11 cellular contexts compared by ENCODE assay signal in the genomic region with DNA sequence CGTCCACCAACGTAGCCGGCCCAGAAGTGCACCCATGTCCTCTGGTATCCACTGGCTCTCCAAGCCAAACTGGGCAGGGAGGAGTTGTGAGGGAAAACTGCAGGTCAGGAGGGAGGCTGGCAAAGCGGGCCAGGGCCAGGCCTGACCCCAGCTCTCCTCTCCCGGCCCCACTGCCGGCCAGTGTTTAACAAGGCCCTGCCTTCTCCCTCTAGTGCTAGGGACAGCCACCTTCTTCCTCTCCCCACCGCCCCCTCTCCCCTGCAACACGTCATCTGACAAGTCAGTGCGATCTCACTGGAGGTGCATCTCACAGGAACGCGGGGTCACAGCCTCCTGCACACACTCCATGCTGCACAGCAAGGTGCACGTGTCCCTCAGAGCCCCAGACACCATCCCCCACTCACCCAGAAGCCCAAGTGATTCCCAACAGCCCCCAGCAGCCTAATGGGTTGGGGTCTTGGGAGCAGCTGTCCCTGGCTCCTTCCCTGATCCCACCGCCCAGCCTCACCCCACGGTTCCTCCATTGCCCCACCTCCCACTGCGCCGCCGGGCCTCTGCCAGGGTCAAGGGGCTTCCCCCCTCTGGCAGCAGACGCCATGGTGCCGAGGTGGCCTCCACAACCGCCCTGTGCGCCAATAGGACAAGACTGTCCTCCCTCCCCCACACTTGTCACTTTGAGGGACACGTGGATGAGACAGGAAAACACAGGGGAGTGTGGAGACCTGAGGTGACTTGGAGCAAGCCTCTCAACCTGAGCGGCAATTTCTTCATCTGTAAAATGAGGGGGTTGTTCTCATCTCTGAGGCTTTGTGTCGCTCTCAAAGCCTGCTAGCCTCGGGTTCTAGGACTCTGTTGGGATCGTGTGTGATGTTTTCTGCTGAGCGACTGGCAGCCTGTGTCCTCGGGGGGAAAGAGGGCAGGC. TPM values are rescaled to one million over a fixed set of nuclear protein-coding genes. Genes with fewer than 3 reads are reported as not detected.
DNase-seq lines count a peak whose midpoint lies in the region; ATAC-seq and TF ChIP-seq lines count a peak whose summit lies in the region.
"Had no signal": no experiment of that assay in that cellular context is flagged by ENCODE, and none has a peak within 500 bp of the region (broad histone marks: within the 10 kb centered on the region; RNA-seq: fewer than 3 reads in every experiment).

No MANE protein-coding gene starts in this region.

- H3K27me3 ChIP-seq in endodermal cell (ENCODE audit: control insufficient read depth, insufficient read depth, low read length, poor library complexity, severe bottlenecking): peaks cover 33% of the 10 kb centered on the region

- H3K27me3 Mint-ChIP-seq in endodermal cell (ENCODE audit: insufficient read depth) (peaks cover 30% of the 10 kb centered on the region), progenitor cell of endocrine pancreas (peaks cover 29% of the 10 kb centered on the region)

- TF ChIP-seq CTCF in endodermal cell (conservative IDR thresholded peaks at IDR 0.05) (no peak), progenitor cell of endocrine pancreas (IDR thresholded peaks at IDR 0.05; ENCODE audit: unreplicated experiment) (no peak), GM13976 (IDR thresholded peaks at IDR 0.05; ENCODE audit: borderline replicate concordance, control extremely low read depth, extremely low read depth, insufficient read depth, missing control alignments) (no peak)

- H3K9me3 Mint-ChIP-seq in endodermal cell: no peaks in the 10 kb centered on the region
- no peaks in the 10 kb centered on the region for H3K9me3 Mint-ChIP-seq in progenitor cell of endocrine pancreas (ENCODE audit: low read depth)

- H3K9me3 ChIP-seq in endodermal cell (ENCODE audit: control insufficient read depth, low read length): no peaks in the 10 kb centered on the region

- H3K36me3 Mint-ChIP-seq in endodermal cell (ENCODE audit: low read depth) (no peaks in the 10 kb centered on the region), progenitor cell of endocrine pancreas (ENCODE audit: insufficient read depth) (no peaks in the 10 kb centered on the region)

- no peak for ATAC-seq in GM19395 (IDR thresholded peaks at IDR 0.05; ENCODE audit: unreplicated experiment)

- peaks cover 2% of the 10 kb centered on the region for H3K4me1 ChIP-seq in endodermal cell (ENCODE audit: control insufficient read depth, insufficient read depth, low read length)

- H3K27ac Mint-ChIP-seq in endodermal cell (no peak overlapping the region), progenitor cell of endocrine pancreas (no peak overlapping the region)

- no peaks in the 10 kb centered on the region for H3K36me3 ChIP-seq in endodermal cell (ENCODE audit: control insufficient read depth, insufficient read depth, low read length)

- H3K4me3 ChIP-seq in Jurkat, Clone E6-1 (ENCODE audit: low read length): peak overlapping the region; percentile 41; the same call in 1 of the 2 replicates
- H3K4me3 ChIP-seq in endodermal cell (ENCODE audit: low read length): peak overlapping the region; percentile 24

- no peak overlapping the region for H3K27ac ChIP-seq in endodermal cell (ENCODE audit: low read depth, low read length)

- H3K9ac ChIP-seq in endodermal cell (ENCODE audit: extremely low read depth, low read length, poor library complexity, severe bottlenecking): no peak overlapping the region

- H3K4me1 Mint-ChIP-seq in endodermal cell (peaks cover 19% of the 10 kb centered on the region), progenitor cell of endocrine pancreas (ENCODE audit: low read depth) (peaks cover 7% of the 10 kb centered on the region)

- in situ Hi-C loops in GM13976 (cut with MboI; ENCODE audit: low sequenced_read_pairs, unreplicated experiment): loop anchor here (10.0 kb wide), 1 partner anchor 51 kb away; no protein-coding TSS in a partner anchor

- 68% methylated on average over 9 to 28 of the region's 28 CpGs for WGBS in endodermal cell (ENCODE audit: insufficient coverage in 1 of 2, insufficient read length in 1 of 2), 2 experiments

- peak overlapping the region; percentile 64 for H3K4me3 Mint-ChIP-seq in endodermal cell
- H3K4me3 Mint-ChIP-seq in progenitor cell of endocrine pancreas (ENCODE audit: low read depth): peak overlapping the region; percentile 65

- DNase-seq in NCI-H82 (lab: John Stamatoyannopoulos, UW) (peak; percentile 58), NCI-H82 treated with DMSO at 0.1 percent for 48 hours (lab: John Stamatoyannopoulos, UW; ENCODE audit: unreplicated experiment) (no peak), endodermal cell (peak; percentile 77), progenitor cell of endocrine pancreas (ENCODE audit: low spot score, unreplicated experiment) (no peak), COR-L47 (lab: John Stamatoyannopoulos, UW) (no peak), GM13976 (ENCODE audit: low spot score) (no peak)
- no peak for DNase-seq in Jurkat, Clone E6-1 (ENCODE audit: low read depth, low spot score)
- DNase-seq: NCI-H226 had no signal

RNA-seq across cellular contexts. Expression of gene ACE, which starts 1.1 kb away (rescaled TPM):
- 1.2 TPM for polyA plus RNA-seq in Jurkat, Clone E6-1 (2012; ENCODE audit: insufficient read depth, insufficient read length)
- 10 to 100 TPM in 1 of 2 donors, 1 to 10 TPM in 1; 4.6 to 12.5 TPM for total RNA-seq in endodermal cell
- polyA plus RNA-seq in endodermal cell (2013, experiment 1 of 2): 1.6 TPM
- 1.9 TPM for polyA plus RNA-seq in endodermal cell (2013, experiment 2 of 2)
- 6.4 and 6.8 TPM in 2 replicates for total RNA-seq in progenitor cell of endocrine pancreas

RNA-seq across cellular contexts. Expression of gene CYB561, which starts 29.6 kb away (rescaled TPM):
- not detected for polyA plus RNA-seq in Jurkat, Clone E6-1 (2012; ENCODE audit: insufficient read depth, insufficient read length)
- total RNA-seq in endodermal cell (10 to 100 TPM; 24.4 to 27.5 TPM), progenitor cell of endocrine pancreas (34.5 and 37.3 TPM in 2 replicates)
- polyA plus RNA-seq in endodermal cell (2013, experiment 1 of 2): 11.7 TPM
- 10.6 TPM for polyA plus RNA-seq in endodermal cell (2013, experiment 2 of 2)

RNA-seq across cellular contexts. Expression of gene KCNH6, which starts 47.4 kb away (rescaled TPM):
- polyA plus RNA-seq in Jurkat, Clone E6-1 (2012; ENCODE audit: insufficient read depth, insufficient read length): not detected
- total RNA-seq in endodermal cell: under 1 TPM; 0.79 to 0.95 TPM
- polyA plus RNA-seq in endodermal cell (2013, experiment 1 of 2): 0.46 TPM
- 0.29 TPM for polyA plus RNA-seq in endodermal cell (2013, experiment 2 of 2)
- 12.0 and 13.2 TPM in 2 replicates for total RNA-seq in progenitor cell of endocrine pancreas
- total RNA-seq: glomerular endothelial cell, subcutaneous adipose tissue had no signal

Comparison
In these comparisons a context has a peak if more than half of its experiments do, and no peak if none do; other contexts are left out.
1. DNase-seq: peak in NCI-H82 (single experiment) and endodermal cell (single experiment); none in NCI-H82 treated with DMSO at 0.1 percent for 48 hours (single experiment), Jurkat, Clone E6-1 (single experiment), progenitor cell of endocrine pancreas (single experiment), COR-L47 (single experiment) and GM13976 (single experiment).